In the genomic region with DNA sequence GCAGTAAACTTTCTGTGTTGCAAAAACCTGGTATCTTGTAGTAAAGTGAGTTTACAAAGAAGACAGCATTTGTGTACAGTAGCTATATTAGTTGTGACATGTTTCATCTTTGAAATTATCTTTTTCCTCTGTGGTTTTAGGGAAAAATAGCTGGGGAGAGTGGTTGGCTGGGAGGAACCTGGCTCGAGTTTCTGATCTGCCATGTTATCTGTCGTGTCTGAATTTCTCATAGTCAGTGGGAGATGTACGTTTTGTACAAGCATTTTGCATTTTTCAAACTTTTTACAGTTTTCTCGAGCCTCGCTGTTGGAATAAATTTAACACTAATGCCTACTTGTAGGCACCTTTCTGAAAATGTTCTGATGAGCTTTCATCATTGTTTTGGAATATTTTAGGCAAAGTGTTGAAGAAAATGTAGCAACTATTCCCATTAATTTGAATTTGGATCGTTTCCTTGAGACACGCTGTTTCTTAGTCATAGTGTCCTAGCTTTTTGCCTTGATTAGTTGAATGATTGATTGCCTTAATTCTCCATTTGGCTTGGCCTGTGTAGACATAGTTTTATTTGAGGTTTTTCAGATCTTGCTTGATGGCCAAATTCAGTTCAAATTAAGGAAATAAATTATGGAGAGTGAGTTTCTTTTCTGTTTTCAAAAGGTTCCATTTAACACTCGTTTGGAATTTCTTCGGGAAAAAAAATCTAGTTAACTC, we compare ENCODE assay signal across 29 cellular contexts.
DNase-seq lines count a peak whose midpoint lies in the region; ATAC-seq, FAIRE-seq and TF ChIP-seq lines count a peak whose summit lies in the region.
"Had no signal": no experiment of that assay in that cellular context is flagged by ENCODE, and none has a peak within 500 bp of the region (broad histone marks: within the 10 kb centered on the region; RNA-seq: fewer than 3 reads in every experiment).

No MANE protein-coding gene starts in this region.

- no peak overlapping the region for H3K23ac ChIP-seq in mesenchymal stem cell (ENCODE audit: low read length in 2 of 2)

- H3K4ac ChIP-seq in mesenchymal stem cell (ENCODE audit: low read depth in 1 of 2, low read length in 2 of 2) = no peak overlapping the region

- no peak for TF ChIP-seq CTCF in astrocyte (IDR thresholded peaks at IDR 0.05; ENCODE audit: insufficient read depth, low read depth, low read length)

- H3K27ac Mint-ChIP-seq in astrocyte (ENCODE audit: unreplicated experiment) = no peak overlapping the region
- H3K27ac Mint-ChIP-seq: activated naive CD8-positive, alpha-beta T cell; activated T-helper 2 cell treated with anti-CD3 and anti-CD28 coated beads, Interferon-gamma antibody, Interleukin-2, Interleukin-4, amounts not matched to agents 10 μg/mL and 5 μg/mL and 100 μg/mL, durations not matched to agents 14 hours and 24 hours and 36 hours had no signal

- FAIRE-seq in GM12891 (lab: Jason Lieb, UNC) = peak; percentile 41
- no peak for FAIRE-seq in astrocyte (lab: Jason Lieb, UNC)

- no peak overlapping the region for H4K8ac ChIP-seq in mesenchymal stem cell (ENCODE audit: low read length)

- no peaks in the 10 kb centered on the region for H3K27me3 ChIP-seq in astrocyte (ENCODE audit: insufficient read depth, low read length)
- H3K27me3 ChIP-seq in mesenchymal stem cell (ENCODE audit: control insufficient read depth in 1 of 2, insufficient read depth in 1 of 2, low read length in 2 of 2) = no peaks in the 10 kb centered on the region
- H3K27me3 ChIP-seq: BLaER1 treated with 17β-estradiol and CSF1 and Interleukin-3, amounts not matched to agents 10 nM and 100 nM; tibial nerve had no signal

- no peaks in the 10 kb centered on the region for H3K36me3 ChIP-seq in astrocyte (ENCODE audit: insufficient read depth, low read length)
- H3K36me3 ChIP-seq in mesenchymal stem cell (ENCODE audit: control insufficient read depth in 1 of 2, insufficient read depth in 2 of 2, low read depth in 1 of 2, low read length in 2 of 2) = peaks cover 0 to 5% of the 10 kb centered on the region in 2 experiments
- H3K36me3 ChIP-seq: tibial nerve had no signal

- H3K4me1 Mint-ChIP-seq in astrocyte (ENCODE audit: low read depth, unreplicated experiment) = peaks cover 10% of the 10 kb centered on the region

- H2BK120ac ChIP-seq in mesenchymal stem cell (ENCODE audit: low read depth, low read length) = no peak overlapping the region

- DNase-seq in GM12891 (ENCODE audit: insufficient read length, low spot score) = no peak
- DNase-seq in astrocyte (ENCODE audit: low read depth) = peak; percentile 85
- no peak for DNase-seq in mesenchymal stem cell
- DNase-seq in stromal cell of bone marrow (ENCODE audit: low read depth) = peak; percentile 44
- DNase-seq in T1000 (lab: John Stamatoyannopoulos, UW) = no peak
- DNase-seq in AG20443 (ENCODE audit: low spot score) = no peak
- DNase-seq: activated CD4-positive, alpha-beta T cell treated with anti-CD3 and anti-CD28 coated beads, Interleukin-2, amount 50 U/mL, for 48 hours; activated CD8-positive, alpha-beta memory T cell treated with anti-CD3 and anti-CD28 coated beads, Interleukin-2, amount 50 U/mL, for 4 hours; Caco-2; DMS79; foreskin fibroblast; left cardiac atrium; NCI-H1105 treated with DMSO at 0.1 percent for 48 hours; NCI-H2081; right cardiac atrium; stimulated activated CD4-positive, alpha-beta T cell treated with anti-CD3 and anti-CD28 coated beads, Interleukin-12 subunit alpha, Interleukin-12 subunit beta, amount 100 ng/mL, for 4 hours; stimulated activated CD4-positive, alpha-beta T cell treated with anti-CD3 and anti-CD28 coated beads, Interleukin-4, amount 100 ng/mL, for 24 hours; stimulated activated naive CD4-positive, alpha-beta T cell; SW 1271 had no signal

- H3K4me2 ChIP-seq in astrocyte (ENCODE audit: low read length) (no peak overlapping the region), mesenchymal stem cell (ENCODE audit: low read length, poor library complexity, severe bottlenecking) (no peak overlapping the region)

- H3K18ac ChIP-seq in mesenchymal stem cell (ENCODE audit: low read depth in 1 of 2, low read length in 2 of 2) = no peak overlapping the region

- H3K36me3 Mint-ChIP-seq in astrocyte (ENCODE audit: low read depth, unreplicated experiment) = no peaks in the 10 kb centered on the region

- H3K9ac ChIP-seq in astrocyte (ENCODE audit: low read length) = no peak overlapping the region
- peak overlapping the region; percentile 77 for H3K9ac ChIP-seq in mesenchymal stem cell (ENCODE audit: low read length)
- H3K9ac ChIP-seq: BLaER1 treated with 17β-estradiol and CSF1 and Interleukin-3, amounts not matched to agents 10 nM and 100 nM; parathyroid adenoma had no signal

- H2AFZ ChIP-seq in astrocyte (ENCODE audit: low read depth, low read length) (no peak overlapping the region), mesenchymal stem cell (ENCODE audit: low read depth, low read length) (no peak overlapping the region)
- H2AFZ ChIP-seq: parathyroid adenoma had no signal

- H3K9me3 ChIP-seq in astrocyte (ENCODE audit: insufficient read depth, low read depth, low read length) (no peaks in the 10 kb centered on the region), mesenchymal stem cell (ENCODE audit: control insufficient read depth, low read length) (no peaks in the 10 kb centered on the region)
- H3K9me3 ChIP-seq: Caco-2, tibial nerve had no signal

- no peak overlapping the region for H2BK5ac ChIP-seq in mesenchymal stem cell (ENCODE audit: low read depth, low read length, poor library complexity, severe bottlenecking)

- H3K9me3 Mint-ChIP-seq in astrocyte (ENCODE audit: unreplicated experiment) = no peaks in the 10 kb centered on the region

- no peak overlapping the region for H2BK15ac ChIP-seq in mesenchymal stem cell (ENCODE audit: low read depth, poor library complexity, severe bottlenecking)

- peaks cover 37% of the 10 kb centered on the region for H3K79me2 ChIP-seq in astrocyte (ENCODE audit: insufficient read depth, low read length)
- H3K79me2 ChIP-seq: parathyroid adenoma had no signal

- H3K4me1 ChIP-seq in astrocyte (ENCODE audit: insufficient read depth, low read length) (peaks cover 13% of the 10 kb centered on the region), mesenchymal stem cell (ENCODE audit: control insufficient read depth, insufficient read depth, low read depth, low read length) (peaks cover 14% of the 10 kb centered on the region)
- H3K4me1 ChIP-seq: Caco-2, parathyroid adenoma had no signal

- H3K4me3 ChIP-seq in astrocyte (ENCODE audit: insufficient read depth, low read depth, low read length) (no peak overlapping the region), mesenchymal stem cell (ENCODE audit: insufficient read depth in 1 of 2, low read depth in 1 of 2, low read length in 2 of 2) (peak overlapping the region in 1 of 2 experiments; percentile 31)
- H3K4me3 ChIP-seq: BLaER1 treated with 17β-estradiol and CSF1 and Interleukin-3, amounts not matched to agents 10 nM and 100 nM; tibial nerve had no signal

- no peak overlapping the region for H3K4me3 Mint-ChIP-seq in astrocyte (ENCODE audit: unreplicated experiment)
- H3K4me3 Mint-ChIP-seq: activated naive CD8-positive, alpha-beta T cell had no signal

- 82% methylated on average over 9 of the region's 9 CpGs for WGBS in mesenchymal stem cell

- no peaks in the 10 kb centered on the region for H3K27me3 Mint-ChIP-seq in astrocyte (ENCODE audit: low read depth, unreplicated experiment)
- H3K27me3 Mint-ChIP-seq: activated naive CD8-positive, alpha-beta T cell; brain; natural killer cell treated with Interleukin-12 subunit alpha and Interleukin-12 subunit beta and Interleukin-15 and Interleukin-18, amount 100 ng/mL, for 72 hours had no signal

- peaks cover 14% of the 10 kb centered on the region for H4K20me1 ChIP-seq in astrocyte (ENCODE audit: insufficient read depth, low read length)

- ATAC-seq in HG02610 (IDR thresholded peaks at IDR 0.05; ENCODE audit: unreplicated experiment) (no peak), GM19452 (IDR thresholded peaks at IDR 0.05; ENCODE audit: unreplicated experiment) (no peak)
- ATAC-seq: HCT116; natural killer cell treated with Interleukin-12 subunit alpha and Interleukin-12 subunit beta and Interleukin-15 and Interleukin-18, amount 100 ng/mL, for 72 hours; right cardiac atrium had no signal

- H2BK12ac ChIP-seq in mesenchymal stem cell (ENCODE audit: low read length in 2 of 2) = no peak overlapping the region

- H3K27ac ChIP-seq in astrocyte (ENCODE audit: low read depth, low read length) (no peak overlapping the region), mesenchymal stem cell (ENCODE audit: low read length, poor library complexity, severe bottlenecking) (no peak overlapping the region)
- H3K27ac ChIP-seq: BLaER1 treated with 17β-estradiol and CSF1 and Interleukin-3, amounts not matched to agents 10 nM and 100 nM; parathyroid adenoma had no signal

- H3K14ac ChIP-seq in mesenchymal stem cell (ENCODE audit: low read length in 2 of 2) = no peak overlapping the region

- no peak overlapping the region for H2AK5ac ChIP-seq in mesenchymal stem cell (ENCODE audit: low read length, severe bottlenecking)

- H4K91ac ChIP-seq in mesenchymal stem cell (ENCODE audit: low read length) = no peak overlapping the region

- TF ChIP-seq POLR2A in GM12891 (IDR thresholded peaks at IDR 0.05; ENCODE audit: low read depth, low read length) = no peak

- peaks cover 33% of the 10 kb centered on the region for H3K79me1 ChIP-seq in mesenchymal stem cell (replicated peaks; ENCODE audit: low read length, poor library complexity, severe bottlenecking)

TF ChIP-seq in GM12891, 5 proteins besides CTCF, POLR2A, EP300 and RAD21:
- no peak for TF ChIP-seq SPI1 (IDR thresholded peaks at IDR 0.05; ENCODE audit: low read depth, low read length)
- TF ChIP-seq PAX5 (IDR thresholded peaks at IDR 0.05; ENCODE audit: insufficient read depth, low read length, severe bottlenecking) = no peak
- no peak for TF ChIP-seq TAF1 (IDR thresholded peaks at IDR 0.05; ENCODE audit: low read depth, low read length)
- TF ChIP-seq POLR2AphosphoS5 (IDR thresholded peaks at IDR 0.05; ENCODE audit: low read depth, low read length) = no peak
- TF ChIP-seq POU2F2 (IDR thresholded peaks at IDR 0.05; ENCODE audit: low read depth, low read length) = no peak
TF ChIP-seq in GM12891: peak in this region for 0.

Comparison
In these comparisons a context has a peak if more than half of its experiments do, and no peak if none do; other contexts are left out.
1. DNase-seq: peak in astrocyte (single experiment) and stromal cell of bone marrow (single experiment); none in GM12891 (single experiment), mesenchymal stem cell (single experiment), T1000 (single experiment) and AG20443 (single experiment).